In the genomic region with DNA sequence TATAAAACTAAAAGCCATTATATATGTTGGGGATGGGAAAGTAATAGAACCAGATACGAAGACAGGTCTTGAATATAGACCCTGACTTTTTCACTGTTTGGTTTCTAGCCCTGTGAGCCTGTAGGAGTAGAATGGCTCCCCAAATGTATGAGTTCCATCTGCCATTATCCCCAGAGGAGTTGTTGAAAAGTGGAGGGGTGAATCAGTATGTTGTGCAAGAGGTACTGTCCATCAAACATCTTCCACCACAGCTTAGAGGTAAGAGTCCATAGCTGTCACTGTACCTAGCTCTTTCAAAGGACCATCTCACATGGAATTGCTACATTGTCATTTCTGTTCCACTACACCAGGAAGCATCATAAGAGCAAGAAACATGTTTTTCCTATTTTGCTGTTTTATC, we compare ENCODE assay signal across 2 cellular contexts.
TF ChIP-seq lines count a peak whose summit lies in the region.

No MANE protein-coding gene starts in this region.

TF ChIP-seq in SK-N-SH, 30 proteins besides CTCF, POLR2A, EP300 and RAD21 (continued from another document):
- TF ChIP-seq, protein P1, sequence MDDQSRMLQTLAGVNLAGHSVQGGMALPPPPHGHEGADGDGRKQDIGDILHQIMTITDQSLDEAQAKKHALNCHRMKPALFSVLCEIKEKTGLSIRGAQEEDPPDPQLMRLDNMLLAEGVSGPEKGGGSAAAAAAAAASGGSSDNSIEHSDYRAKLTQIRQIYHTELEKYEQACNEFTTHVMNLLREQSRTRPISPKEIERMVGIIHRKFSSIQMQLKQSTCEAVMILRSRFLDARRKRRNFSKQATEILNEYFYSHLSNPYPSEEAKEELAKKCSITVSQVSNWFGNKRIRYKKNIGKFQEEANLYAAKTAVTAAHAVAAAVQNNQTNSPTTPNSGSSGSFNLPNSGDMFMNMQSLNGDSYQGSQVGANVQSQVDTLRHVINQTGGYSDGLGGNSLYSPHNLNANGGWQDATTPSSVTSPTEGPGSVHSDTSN (IDR thresholded peaks at IDR 0.05), result no peak
- TF ChIP-seq EZH2phosphoT487 (IDR thresholded peaks at IDR 0.05; ENCODE audit: borderline replicate concordance, low read depth) (no peak), NRF1 (IDR thresholded peaks at IDR 0.05; ENCODE audit: low read depth, low read length) (no peak), NFIC (IDR thresholded peaks at IDR 0.05; ENCODE audit: borderline replicate concordance) (no peak)
TF ChIP-seq in SK-N-SH: peak in this region for 0.

TF ChIP-seq in SK-N-SH treated with all-trans-retinoic acid at 6 μM for 48 hours, 23 proteins besides CTCF, POLR2A, EP300 and RAD21 (continued from another document):
- TF ChIP-seq, protein P2, sequence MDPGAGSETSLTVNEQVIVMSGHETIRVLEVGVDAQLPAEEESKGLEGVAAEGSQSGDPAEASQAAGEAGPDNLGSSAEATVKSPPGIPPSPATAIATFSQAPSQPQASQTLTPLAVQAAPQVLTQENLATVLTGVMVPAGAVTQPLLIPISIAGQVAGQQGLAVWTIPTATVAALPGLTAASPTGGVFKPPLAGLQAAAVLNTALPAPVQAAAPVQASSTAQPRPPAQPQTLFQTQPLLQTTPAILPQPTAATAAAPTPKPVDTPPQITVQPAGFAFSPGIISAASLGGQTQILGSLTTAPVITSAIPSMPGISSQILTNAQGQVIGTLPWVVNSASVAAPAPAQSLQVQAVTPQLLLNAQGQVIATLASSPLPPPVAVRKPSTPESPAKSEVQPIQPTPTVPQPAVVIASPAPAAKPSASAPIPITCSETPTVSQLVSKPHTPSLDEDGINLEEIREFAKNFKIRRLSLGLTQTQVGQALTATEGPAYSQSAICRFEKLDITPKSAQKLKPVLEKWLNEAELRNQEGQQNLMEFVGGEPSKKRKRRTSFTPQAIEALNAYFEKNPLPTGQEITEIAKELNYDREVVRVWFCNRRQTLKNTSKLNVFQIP (CRISPR knock-in tag; IDR thresholded peaks at IDR 0.05; ENCODE audit: borderline replicate concordance, low read depth), result no peak
- TF ChIP-seq, protein P3, sequence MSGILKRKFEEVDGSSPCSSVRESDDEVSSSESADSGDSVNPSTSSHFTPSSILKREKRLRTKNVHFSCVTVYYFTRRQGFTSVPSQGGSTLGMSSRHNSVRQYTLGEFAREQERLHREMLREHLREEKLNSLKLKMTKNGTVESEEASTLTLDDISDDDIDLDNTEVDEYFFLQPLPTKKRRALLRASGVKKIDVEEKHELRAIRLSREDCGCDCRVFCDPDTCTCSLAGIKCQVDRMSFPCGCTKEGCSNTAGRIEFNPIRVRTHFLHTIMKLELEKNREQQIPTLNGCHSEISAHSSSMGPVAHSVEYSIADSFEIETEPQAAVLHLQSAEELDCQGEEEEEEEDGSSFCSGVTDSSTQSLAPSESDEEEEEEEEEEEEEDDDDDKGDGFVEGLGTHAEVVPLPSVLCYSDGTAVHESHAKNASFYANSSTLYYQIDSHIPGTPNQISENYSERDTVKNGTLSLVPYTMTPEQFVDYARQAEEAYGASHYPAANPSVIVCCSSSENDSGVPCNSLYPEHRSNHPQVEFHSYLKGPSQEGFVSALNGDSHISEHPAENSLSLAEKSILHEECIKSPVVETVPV (CRISPR knock-in tag; IDR thresholded peaks at IDR 0.05), result no peak
- TF ChIP-seq ZC3H10 (CRISPR knock-in tag; IDR thresholded peaks at IDR 0.05) (no peak), GLIS3 (CRISPR knock-in tag; IDR thresholded peaks at IDR 0.05) (no peak), ESRRG (CRISPR knock-in tag; IDR thresholded peaks at IDR 0.05) (no peak), BACH2 (CRISPR knock-in tag; IDR thresholded peaks at IDR 0.05; ENCODE audit: borderline replicate concordance) (no peak), ZNF8 (CRISPR knock-in tag; IDR thresholded peaks at IDR 0.05) (no peak), TOX (CRISPR knock-in tag; IDR thresholded peaks at IDR 0.05; ENCODE audit: borderline replicate concordance) (no peak), ARNTL (CRISPR knock-in tag; IDR thresholded peaks at IDR 0.05; ENCODE audit: borderline replicate concordance, low read depth) (no peak), ZNF70 (CRISPR knock-in tag; IDR thresholded peaks at IDR 0.05) (no peak), ZNF565 (CRISPR knock-in tag; conservative IDR thresholded peaks at IDR 0.05; ENCODE audit: low read depth) (no peak), CSDC2 (CRISPR knock-in tag; IDR thresholded peaks at IDR 0.05) (no peak), ZFP3 (CRISPR knock-in tag; IDR thresholded peaks at IDR 0.05) (no peak), ISL1 (CRISPR knock-in tag; IDR thresholded peaks at IDR 0.05) (no peak)
- TF ChIP-seq, protein P4, sequence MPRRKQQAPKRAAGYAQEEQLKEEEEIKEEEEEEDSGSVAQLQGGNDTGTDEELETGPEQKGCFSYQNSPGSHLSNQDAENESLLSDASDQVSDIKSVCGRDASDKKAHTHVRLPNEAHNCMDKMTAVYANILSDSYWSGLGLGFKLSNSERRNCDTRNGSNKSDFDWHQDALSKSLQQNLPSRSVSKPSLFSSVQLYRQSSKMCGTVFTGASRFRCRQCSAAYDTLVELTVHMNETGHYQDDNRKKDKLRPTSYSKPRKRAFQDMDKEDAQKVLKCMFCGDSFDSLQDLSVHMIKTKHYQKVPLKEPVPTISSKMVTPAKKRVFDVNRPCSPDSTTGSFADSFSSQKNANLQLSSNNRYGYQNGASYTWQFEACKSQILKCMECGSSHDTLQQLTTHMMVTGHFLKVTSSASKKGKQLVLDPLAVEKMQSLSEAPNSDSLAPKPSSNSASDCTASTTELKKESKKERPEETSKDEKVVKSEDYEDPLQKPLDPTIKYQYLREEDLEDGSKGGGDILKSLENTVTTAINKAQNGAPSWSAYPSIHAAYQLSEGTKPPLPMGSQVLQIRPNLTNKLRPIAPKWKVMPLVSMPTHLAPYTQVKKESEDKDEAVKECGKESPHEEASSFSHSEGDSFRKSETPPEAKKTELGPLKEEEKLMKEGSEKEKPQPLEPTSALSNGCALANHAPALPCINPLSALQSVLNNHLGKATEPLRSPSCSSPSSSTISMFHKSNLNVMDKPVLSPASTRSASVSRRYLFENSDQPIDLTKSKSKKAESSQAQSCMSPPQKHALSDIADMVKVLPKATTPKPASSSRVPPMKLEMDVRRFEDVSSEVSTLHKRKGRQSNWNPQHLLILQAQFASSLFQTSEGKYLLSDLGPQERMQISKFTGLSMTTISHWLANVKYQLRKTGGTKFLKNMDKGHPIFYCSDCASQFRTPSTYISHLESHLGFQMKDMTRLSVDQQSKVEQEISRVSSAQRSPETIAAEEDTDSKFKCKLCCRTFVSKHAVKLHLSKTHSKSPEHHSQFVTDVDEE (CRISPR knock-in tag; IDR thresholded peaks at IDR 0.05), result no peak
TF ChIP-seq in SK-N-SH treated with all-trans-retinoic acid at 6 μM for 48 hours: peak in this region for 0.
